7 cellular contexts compared by ENCODE assay signal in the genomic region with DNA sequence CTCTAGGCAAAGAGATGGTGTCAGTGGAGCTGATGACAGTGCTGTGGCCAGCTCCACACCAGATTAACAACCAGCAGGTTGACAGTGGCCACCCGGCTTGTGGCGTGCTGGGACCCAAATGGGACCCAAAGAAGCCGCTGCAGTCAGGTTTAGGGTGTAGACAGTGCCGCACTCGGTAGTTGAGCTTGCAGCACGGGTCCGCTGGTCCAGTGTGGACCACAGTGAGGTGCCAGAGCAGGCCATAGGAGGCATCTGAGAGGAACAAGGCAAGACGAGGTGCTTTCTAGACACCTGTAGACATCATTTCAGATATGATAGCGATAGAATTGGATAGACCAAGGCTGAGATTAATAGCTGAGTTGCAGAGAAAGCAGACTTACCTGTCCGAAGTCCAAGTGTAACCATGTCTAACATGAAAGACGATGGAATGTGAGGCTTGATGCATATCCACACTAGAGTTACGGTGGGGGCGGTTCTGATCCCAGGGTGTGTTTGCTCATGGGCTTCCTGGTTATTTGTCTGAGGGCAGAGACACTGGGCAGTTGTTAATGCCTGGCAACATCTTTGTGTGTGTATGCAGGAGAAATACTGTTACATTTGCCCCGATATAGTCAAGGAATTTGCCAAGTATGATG.
DNase-seq lines count a peak whose midpoint lies in the region; ATAC-seq, FAIRE-seq and TF ChIP-seq lines count a peak whose summit lies in the region.
"Not testable (repeated sequence)": the region's sequence is repeated elsewhere in the genome, so short reads cannot be mapped to it uniquely, and the experiment has no call there.

No MANE protein-coding gene starts in this region.

- peak; percentile 8 to 45; a peak in 4 of 6 replicates for ATAC-seq in A549
- peak; percentile 15 for ATAC-seq in GM18511 (IDR thresholded peaks at IDR 0.05; ENCODE audit: unreplicated experiment)
- peak; percentile 12 for ATAC-seq in HG02759 (IDR thresholded peaks at IDR 0.05; ENCODE audit: unreplicated experiment)
- ATAC-seq in Panc1, result peak; percentile 33
- peak; percentile 12; the same call in 2 of the 3 replicates for ATAC-seq in K562
- peak; percentile 4 for ATAC-seq in gastroesophageal sphincter
- ATAC-seq in left colon, result peak; percentile 25

- H3K9me3 ChIP-seq in A549; Panc1 (ENCODE audit: control insufficient read depth, insufficient read depth, low read depth, low read length); K562 (replicated peaks; ENCODE audit: control insufficient read depth, insufficient read depth, low read depth, low read length); gastroesophageal sphincter: not testable (repeated sequence)

- WGBS in A549 (ENCODE audit: missing lambda C conversion rate), result 93% methylated on average over 13 of the region's 14 CpGs
- WGBS in K562 (ENCODE audit: insufficient coverage, low coverage, missing lambda C conversion rate), result 88% methylated on average over 11 of the region's 14 CpGs
- 66% methylated on average over 4 of the region's 14 CpGs; no CpG with 5 or more reads in 1 of the 2 donors for WGBS in gastroesophageal sphincter (ENCODE audit: low coverage in 1 of 2), 2 donors

- H3K4me3 ChIP-seq in A549; Panc1 (ENCODE audit: low read depth in 2 of 2, low read length in 2 of 2); K562; gastroesophageal sphincter: not testable (repeated sequence)

- intact Hi-C loops in Panc1 (cut with micrococcal nuclease; ENCODE audit: unreplicated experiment); left colon (cut with DNase I, micrococcal nuclease): not testable (repeated sequence)
- intact Hi-C loops in K562 (cut with micrococcal nuclease), result loop anchor here (10.0 kb wide), 2 partner anchors 108 to 478 kb away; no protein-coding TSS in a partner anchor

- not testable (repeated sequence) for FAIRE-seq in A549 (lab: Jason Lieb, UNC); K562 (lab: Jason Lieb, UNC)

- H3K27ac ChIP-seq in A549; Panc1 (ENCODE audit: low read length); K562 (ENCODE audit: extremely low read depth, low read depth, low read length); gastroesophageal sphincter: not testable (repeated sequence)

- not testable (repeated sequence) for TF ChIP-seq POLR2A in A549 (IDR thresholded peaks at IDR 0.05; ENCODE audit: low read length); K562 (conservative IDR thresholded peaks at IDR 0.05); gastroesophageal sphincter (IDR thresholded peaks at IDR 0.05)

- H2AFZ ChIP-seq in K562 (ENCODE audit: low read depth, low read length), result not testable (repeated sequence)

- POLR2A ChIA-PET in A549 (lab: Yijun Ruan, JAX); Panc1 (lab: Charles Lee); K562 (lab: Yijun Ruan, JAX): not testable (repeated sequence)

- H3K4me2 ChIP-seq in A549; K562 (ENCODE audit: insufficient read depth, low read length): not testable (repeated sequence)

- DNase-seq in A549 (ENCODE audit: low read depth in 1 of 2, low spot score in 1 of 2); Panc1 (ENCODE audit: low read depth, low spot score); K562 (ENCODE audit: extremely low read depth in 1 of 4, low spot score in 3 of 4); left colon: not testable (repeated sequence)

- H3K79me2 ChIP-seq in K562 (ENCODE audit: control insufficient read depth, insufficient read depth, low read length), result not testable (repeated sequence)

- not testable (repeated sequence) for H3K27me3 ChIP-seq in Panc1 (ENCODE audit: control insufficient read depth, insufficient read depth, low read length); K562 (ENCODE audit: control insufficient read depth in 2 of 2, insufficient read depth in 2 of 2, low read length in 2 of 2); gastroesophageal sphincter

- H3K9ac ChIP-seq in K562 (ENCODE audit: insufficient read depth in 1 of 2, low read depth in 2 of 2, low read length in 2 of 2), result not testable (repeated sequence)

- in situ Hi-C loops in Panc1 (cut with HindIII; ENCODE audit: low pct_unique_long_range_greater_than_20kb, low sequenced_read_pairs); K562 (cut with MboI): not testable (repeated sequence)

- H3K9me1 ChIP-seq in K562 (ENCODE audit: control insufficient read depth, insufficient read depth, low read length), result not testable (repeated sequence)

- not testable (repeated sequence) for BruUV-seq in Panc1 (replicated peaks; lab: Mats Ljungman, UMichigan); K562 (replicated peaks; lab: Mats Ljungman, UMichigan)

- CTCF ChIA-PET in A549 (lab: Yijun Ruan, JAX), result interaction anchor here (0.6 kb wide), 2 partner anchors 301 to 426 kb away, joined by 3 read pairs; no protein-coding TSS in a partner anchor
- CTCF ChIA-PET in Panc1 (lab: Charles Lee), result not testable (repeated sequence)
- CTCF ChIA-PET in K562 (lab: Yijun Ruan, JAX; ENCODE audit: low intra/inter-chr PET ratio), result interaction anchor here (0.5 kb wide), 1 partner anchor 971 kb away, joined by 5 read pairs; no protein-coding TSS in a partner anchor

- not testable (repeated sequence) for H3K36me3 ChIP-seq in Panc1 (ENCODE audit: control insufficient read depth, insufficient read depth, low read length)
- H3K36me3 ChIP-seq in K562 (ENCODE audit: control insufficient read depth, insufficient read depth, low read length) (peaks cover 13% of the 10 kb centered on the region; the same call in 1 of the 3 replicates), gastroesophageal sphincter (peaks cover 0 to 31% of the 10 kb centered on the region in 2 donors)

- not testable (repeated sequence) for TF ChIP-seq CTCF in A549 (IDR thresholded peaks at IDR 0.05); Panc1 (IDR thresholded peaks at IDR 0.05); K562 (IDR thresholded peaks at IDR 0.05 in 2 of 3, conservative IDR thresholded peaks at IDR 0.05 in 1 of 3; ENCODE audit: insufficient read depth in 2 of 3, low read depth in 1 of 3, low read length in 3 of 3); gastroesophageal sphincter (IDR thresholded peaks at IDR 0.05)

- H4K20me1 ChIP-seq in K562 (replicated peaks; ENCODE audit: control insufficient read depth, insufficient read depth, low read length), result not testable (repeated sequence)

- TF ChIP-seq EP300 in A549 (IDR thresholded peaks at IDR 0.05); K562 (IDR thresholded peaks at IDR 0.05; ENCODE audit: low read length); gastroesophageal sphincter (IDR thresholded peaks at IDR 0.05): not testable (repeated sequence)

- not testable (repeated sequence) for TF ChIP-seq RAD21 in A549 (conservative IDR thresholded peaks at IDR 0.05 in 1 of 2, IDR thresholded peaks at IDR 0.05 in 1 of 2); K562 (CRISPR knock-in tag; conservative IDR thresholded peaks at IDR 0.05 in 1 of 2, IDR thresholded peaks at IDR 0.05 in 1 of 2)

- not testable (repeated sequence) for H3K4me1 ChIP-seq in A549; Panc1 (ENCODE audit: control insufficient read depth, insufficient read depth, low read length); K562 (replicated peaks in 1 of 2; ENCODE audit: control insufficient read depth in 2 of 2, insufficient read depth in 2 of 2, low read length in 2 of 2); gastroesophageal sphincter
